Comparison of ENCODE assay signal across 8 cellular contexts in genomic region chr11:121063728-121064127, GRCh38. TPM values are rescaled to one million over a fixed set of nuclear protein-coding genes. Genes with fewer than 3 reads are reported as not detected.
A peak's percentile ranks its signal among the peaks of the same experiment; 100 is the strongest.
DNase-seq lines count a peak whose midpoint lies in the region; ATAC-seq, FAIRE-seq and TF ChIP-seq lines count a peak whose summit lies in the region.

No MANE protein-coding gene starts in this region.

- no peak overlapping the region for H3K4me3 ChIP-seq in A673 (ENCODE audit: low read depth, low read length, poor library complexity, severe bottlenecking)

- peaks cover 5% of the 10 kb centered on the region for H3K36me3 ChIP-seq in A673 (ENCODE audit: insufficient read depth, low read length, poor library complexity, severe bottlenecking)

- H3K4me1 ChIP-seq in A673 (ENCODE audit: insufficient read depth, low read length, poor library complexity, severe bottlenecking), result no peaks in the 10 kb centered on the region

- CTCF ChIA-PET in A673 (lab: Charles Lee), result no interaction called here

- FAIRE-seq in RCC 7860 (lab: Jason Lieb, UNC), result no peak

- peak; percentile 30 for DNase-seq in A673 (ENCODE audit: low spot score)
- DNase-seq in iPS-NIHi7 (ENCODE audit: extremely low spot score), result peak; percentile 41
- no peak for DNase-seq in T1000 (lab: John Stamatoyannopoulos, UW)
- no peak for DNase-seq in RCC 7860 (ENCODE audit: low spot score)
- DNase-seq in NOMO-1 (lab: John Stamatoyannopoulos, UW; ENCODE audit: unreplicated experiment in 2 of 2), result no peak

- POLR2A ChIA-PET in A673 (lab: Charles Lee; ENCODE audit: low non-redundant PET), result no interaction called here

- intact Hi-C loops in A673 (cut with micrococcal nuclease; ENCODE audit: unreplicated experiment), result no loop called here

- no peaks in the 10 kb centered on the region for H3K27me3 ChIP-seq in A673 (replicated peaks; ENCODE audit: insufficient read depth, low read depth, low read length, poor library complexity)

- peak; percentile 56 for TF ChIP-seq CTCF in A673 (conservative IDR thresholded peaks at IDR 0.05; ENCODE audit: low read depth, low read length)
- peak; percentile 44 for TF ChIP-seq CTCF in GM12873 (IDR thresholded peaks at IDR 0.05; ENCODE audit: insufficient read depth, low read depth, low read length, missing control alignments)
- 0 out of 2 replicates have a peak, but pooled peaks have one; percentile 30 for TF ChIP-seq CTCF in VCaP (conservative IDR thresholded peaks at IDR 0.05)

- ATAC-seq in HG03439 (IDR thresholded peaks at IDR 0.05; ENCODE audit: unreplicated experiment), result no peak

- no TSS peak for BruUV-seq in A673 (replicated peaks; lab: Mats Ljungman, UMichigan)

- H3K27ac ChIP-seq in A673 (ENCODE audit: low read depth, low read length, poor library complexity, severe bottlenecking) (no peak overlapping the region), VCaP (no peak overlapping the region)

- no peaks in the 10 kb centered on the region for H3K9me3 ChIP-seq in A673 (ENCODE audit: low read depth, low read length, poor library complexity, severe bottlenecking)

RNA-seq across cellular contexts. Expression of gene TECTA, which starts 37.3 kb away (rescaled TPM):
- 0.19 and 0.52 TPM in 2 replicates for total RNA-seq in A673 (2021)

RNA-seq across cellular contexts. Expression of gene TBCEL, which starts 39.8 kb away (rescaled TPM):
- 18.6 and 22.4 TPM in 2 replicates for total RNA-seq in A673 (2021)

Comparison
In these comparisons a context has a peak if more than half of its experiments do, and no peak if none do; other contexts are left out.
1. DNase-seq: peak in A673 (single experiment) and iPS-NIHi7 (single experiment); none in T1000 (single experiment), RCC 7860 (single experiment) and NOMO-1 (0 of 2).
2. Peak in every context shown above with its lines, with median percentiles within 50 percentile points of each other: CTCF ChIP-seq.